24 cellular contexts compared by ENCODE assay signal in the genomic region with DNA sequence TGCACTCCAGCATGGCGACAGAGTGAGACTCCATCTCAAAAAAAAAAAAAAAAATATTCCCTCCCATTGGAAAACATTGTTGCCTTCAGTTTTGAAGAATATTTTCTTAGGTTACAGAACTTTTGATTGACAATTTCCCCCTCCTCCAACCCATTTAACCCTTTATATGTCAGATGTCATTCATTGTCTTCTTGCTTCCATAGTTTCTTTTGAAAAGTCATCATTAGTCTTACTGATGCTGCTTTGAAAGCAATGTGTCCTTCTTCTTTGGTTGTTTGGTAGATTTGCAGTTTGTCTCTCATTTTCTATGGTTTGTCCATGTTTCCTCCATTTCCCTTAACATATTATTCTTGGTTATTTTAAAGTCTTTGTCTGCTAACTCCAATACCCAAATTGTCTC. TPM values are rescaled to one million over a fixed set of nuclear protein-coding genes. Genes with fewer than 3 reads are reported as not detected.
"Had no signal": no experiment of that assay in that cellular context is flagged by ENCODE, and none has a peak within 500 bp of the region (broad histone marks: within the 10 kb centered on the region; RNA-seq: fewer than 3 reads in every experiment).

No MANE protein-coding gene starts in this region.

- H3K27ac ChIP-seq: ascending aorta, epithelial cell of prostate, foreskin keratinocyte, neutrophil, parathyroid adenoma, sigmoid colon, thoracic aorta, upper lobe of left lung had no signal

- H3K4me3 Mint-ChIP-seq: activated naive CD4-positive, alpha-beta T cell treated with anti-CD3 and anti-CD28 coated beads for 36 hours; activated T-cell treated with anti-CD3 and anti-CD28 coated beads, Interleukin-2, amount 50 U/mL, for 4 hours; mesothelial cell of epicardium; natural killer cell treated with Interleukin-12 subunit alpha and Interleukin-12 subunit beta and Interleukin-15 and Interleukin-18, amount 100 ng/mL, for 72 hours; stimulated activated effector memory CD8-positive, alpha-beta T cell treated with anti-CD3 and anti-CD28 coated beads, Interleukin-12 subunit alpha, Interleukin-12 subunit beta, amount 100 ng/mL, for 72 hours had no signal

- H3K4me1 Mint-ChIP-seq: mesothelial cell of epicardium; stimulated activated effector memory CD8-positive, alpha-beta T cell treated with anti-CD3 and anti-CD28 coated beads, Interleukin-12 subunit alpha, Interleukin-12 subunit beta, amount 100 ng/mL, for 72 hours had no signal

- DNase-seq: activated CD4-positive, alpha-beta T cell treated with anti-CD3 and anti-CD28 coated beads, Interleukin-2, amount 50 U/mL, for 1 hour; activated CD8-positive, alpha-beta memory T cell treated with anti-CD3 and anti-CD28 coated beads, Interleukin-2, amount 50 U/mL, for 4 hours; activated naive CD4-positive, alpha-beta T cell treated with anti-CD3 and anti-CD28 coated beads for 36 hours; activated T-cell treated with anti-CD3 and anti-CD28 coated beads, Interleukin-2, amount 50 U/mL, for 4 hours; foreskin keratinocyte; hypothalamus; islet precursor cell; left colon; sigmoid colon; stimulated activated CD4-positive, alpha-beta T cell treated with anti-CD3 and anti-CD28 coated beads, Interleukin-4, amount 100 ng/mL, for 24 hours; SW 1271; upper lobe of left lung had no signal

- H3K36me3 ChIP-seq: neutrophil had no signal

- H3K4me1 ChIP-seq: ascending aorta, foreskin keratinocyte, parathyroid adenoma, sigmoid colon, upper lobe of left lung had no signal

- H3K9ac ChIP-seq: parathyroid adenoma had no signal

- H3K27ac Mint-ChIP-seq: activated naive CD4-positive, alpha-beta T cell treated with anti-CD3 and anti-CD28 coated beads for 36 hours; mesothelial cell of epicardium; natural killer cell treated with Interleukin-12 subunit alpha and Interleukin-12 subunit beta and Interleukin-15 and Interleukin-18, amount 100 ng/mL, for 72 hours; stimulated activated effector memory CD8-positive, alpha-beta T cell treated with anti-CD3 and anti-CD28 coated beads, Interleukin-12 subunit alpha, Interleukin-12 subunit beta, amount 100 ng/mL, for 72 hours had no signal

- H3K27me3 ChIP-seq: ascending aorta, foreskin keratinocyte, neutrophil, sigmoid colon, upper lobe of left lung had no signal

- H3K27me3 Mint-ChIP-seq: natural killer cell treated with Interleukin-12 subunit alpha and Interleukin-12 subunit beta and Interleukin-15 and Interleukin-18, amount 100 ng/mL, for 72 hours had no signal

- H3K4me3 ChIP-seq: ascending aorta, lung, sigmoid colon, thoracic aorta, upper lobe of left lung had no signal

RNA-seq across cellular contexts. Expression of a gene that starts 25.5 kb away (rescaled TPM):
- total RNA-seq: activated naive CD4-positive, alpha-beta T cell treated with anti-CD3 and anti-CD28 coated beads for 36 hours; activated T-cell treated with anti-CD3 and anti-CD28 coated beads, Interleukin-2, amount 50 U/mL, for 4 hours; ascending aorta; bronchial epithelial cell; chondrocyte; dermis microvascular lymphatic vessel endothelial cell; foreskin keratinocyte; left colon; lung; mesothelial cell of epicardium; natural killer cell treated with Interleukin-12 subunit alpha and Interleukin-12 subunit beta and Interleukin-15 and Interleukin-18, amount 100 ng/mL, for 72 hours; sigmoid colon; thoracic aorta; upper lobe of left lung had no signal
- polyA plus RNA-seq: foreskin keratinocyte, lung, sigmoid colon had no signal
